ENCODE assay signal across 22 cellular contexts in genomic region chr6:115729036-115729435, GRCh38.
"Had no signal": no experiment of that assay in that cellular context is flagged by ENCODE, and none has a peak within 500 bp of the region (broad histone marks: within the 10 kb centered on the region; RNA-seq: fewer than 3 reads in every experiment).

No MANE protein-coding gene starts in this region.

- H3K36me3 Mint-ChIP-seq: activated CD8-positive, alpha-beta memory T cell treated with anti-CD3 and anti-CD28 coated beads, Interleukin-2, amount 10 ng/mL, durations not matched to agents 7 days and 5 days; activated naive CD8-positive, alpha-beta T cell treated with anti-CD3 and anti-CD28 coated beads for 36 hours had no signal

- H3K4me1 ChIP-seq: left lung, suprapubic skin, transverse colon, vagina had no signal

- H3K27me3 ChIP-seq: cardiac muscle cell, left lung, suprapubic skin, transverse colon, vagina had no signal

- H3K4me1 Mint-ChIP-seq: activated CD4-positive, alpha-beta memory T cell treated with anti-CD3 and anti-CD28 coated beads, Interleukin-2, amount 10 ng/mL, durations not matched to agents 7 days and 5 days; activated CD8-positive, alpha-beta memory T cell treated with anti-CD3 and anti-CD28 coated beads, Interleukin-2, amount 10 ng/mL, durations not matched to agents 7 days and 5 days; activated naive CD8-positive, alpha-beta T cell treated with anti-CD3 and anti-CD28 coated beads for 36 hours; activated T-helper 17 cell treated with anti-CD3 and anti-CD28 coated beads, Interleukin-2, amount 50 U/mL, for 72 hours had no signal

- H3K9me3 Mint-ChIP-seq: activated CD4-positive, alpha-beta memory T cell treated with anti-CD3 and anti-CD28 coated beads, Interleukin-2, amount 10 ng/mL, durations not matched to agents 7 days and 5 days; stimulated activated naive CD8-positive, alpha-beta T cell treated with anti-CD3 and anti-CD28 coated beads, Interleukin-15, Interleukin-2, amounts not matched to agents 100 ng/mL and 50 ng/mL, for 24 hours had no signal

- H3K27me3 Mint-ChIP-seq: activated CD4-positive, alpha-beta memory T cell treated with anti-CD3 and anti-CD28 coated beads, Interleukin-2, amount 10 ng/mL, durations not matched to agents 7 days and 5 days; activated CD8-positive, alpha-beta memory T cell treated with anti-CD3 and anti-CD28 coated beads, Interleukin-2, amount 10 ng/mL, durations not matched to agents 7 days and 5 days; activated naive CD8-positive, alpha-beta T cell treated with anti-CD3 and anti-CD28 coated beads for 36 hours; effector memory CD8-positive, alpha-beta T cell; progenitor cell of endocrine pancreas; stimulated activated naive CD8-positive, alpha-beta T cell treated with anti-CD3 and anti-CD28 coated beads, Interleukin-15, Interleukin-2, amounts not matched to agents 100 ng/mL and 50 ng/mL, for 24 hours had no signal

- H3K4me3 ChIP-seq: cardiac muscle cell, left lung, suprapubic skin, transverse colon, vagina had no signal

- H3K9me3 ChIP-seq: left lung, suprapubic skin, transverse colon, vagina had no signal

- DNase-seq: activated CD4-positive, alpha-beta memory T cell treated with anti-CD3 and anti-CD28 coated beads, Interleukin-2, amount 10 ng/mL, durations not matched to agents 7 days and 5 days; activated CD4-positive, alpha-beta T cell treated with anti-CD3 and anti-CD28 coated beads for 48 hours; activated CD4-positive, CD25-positive, alpha-beta regulatory T cell; activated CD8-positive, alpha-beta memory T cell treated with anti-CD3 and anti-CD28 coated beads, Interleukin-2, amount 10 ng/mL, durations not matched to agents 7 days and 5 days; activated naive CD4-positive, alpha-beta T cell; activated naive CD8-positive, alpha-beta T cell treated with anti-CD3 and anti-CD28 coated beads for 36 hours; activated T-cell treated with anti-CD3 and anti-CD28 coated beads, Interleukin-2, amount 50 U/mL, for 1 hour; amniotic stem cell; dermis blood vessel endothelial cell; effector memory CD8-positive, alpha-beta T cell; foreskin melanocyte; hypothalamus; occipital lobe; stimulated activated CD4-positive, alpha-beta T cell treated with anti-CD3 and anti-CD28 coated beads, Interleukin-2, amount 100 ng/mL, for 24 hours; transverse colon had no signal

- H3K4me3 Mint-ChIP-seq: activated CD4-positive, alpha-beta memory T cell treated with anti-CD3 and anti-CD28 coated beads, Interleukin-2, amount 10 ng/mL, durations not matched to agents 7 days and 5 days; activated CD8-positive, alpha-beta memory T cell treated with anti-CD3 and anti-CD28 coated beads, Interleukin-2, amount 10 ng/mL, durations not matched to agents 7 days and 5 days; activated naive CD8-positive, alpha-beta T cell treated with anti-CD3 and anti-CD28 coated beads for 36 hours; activated T-helper 17 cell treated with anti-CD3 and anti-CD28 coated beads, Interleukin-2, amount 50 U/mL, for 72 hours; effector memory CD8-positive, alpha-beta T cell; stimulated activated naive CD8-positive, alpha-beta T cell treated with anti-CD3 and anti-CD28 coated beads, Interleukin-15, Interleukin-2, amounts not matched to agents 100 ng/mL and 50 ng/mL, for 24 hours had no signal

- ATAC-seq: activated CD8-positive, alpha-beta memory T cell treated with anti-CD3 and anti-CD28 coated beads, Interleukin-2, amount 10 ng/mL, durations not matched to agents 7 days and 5 days; activated T-helper 17 cell treated with anti-CD3 and anti-CD28 coated beads, Interleukin-2, amount 50 U/mL, for 72 hours; effector memory CD8-positive, alpha-beta T cell; left lung had no signal

- H3K36me3 ChIP-seq: cardiac muscle cell, left lung, suprapubic skin, transverse colon, vagina had no signal

- H3K27ac Mint-ChIP-seq: activated CD4-positive, alpha-beta memory T cell treated with anti-CD3 and anti-CD28 coated beads, Interleukin-2, amount 10 ng/mL, durations not matched to agents 7 days and 5 days; activated CD8-positive, alpha-beta memory T cell treated with anti-CD3 and anti-CD28 coated beads, Interleukin-2, amount 10 ng/mL, durations not matched to agents 7 days and 5 days; activated naive CD8-positive, alpha-beta T cell treated with anti-CD3 and anti-CD28 coated beads for 36 hours; activated T-helper 17 cell treated with anti-CD3 and anti-CD28 coated beads, Interleukin-2, amount 50 U/mL, for 72 hours; effector memory CD8-positive, alpha-beta T cell; progenitor cell of endocrine pancreas; stimulated activated naive CD8-positive, alpha-beta T cell treated with anti-CD3 and anti-CD28 coated beads, Interleukin-15, Interleukin-2, amounts not matched to agents 100 ng/mL and 50 ng/mL, for 24 hours had no signal
